ENCODE assay signal across 20 cellular contexts in the genomic region with DNA sequence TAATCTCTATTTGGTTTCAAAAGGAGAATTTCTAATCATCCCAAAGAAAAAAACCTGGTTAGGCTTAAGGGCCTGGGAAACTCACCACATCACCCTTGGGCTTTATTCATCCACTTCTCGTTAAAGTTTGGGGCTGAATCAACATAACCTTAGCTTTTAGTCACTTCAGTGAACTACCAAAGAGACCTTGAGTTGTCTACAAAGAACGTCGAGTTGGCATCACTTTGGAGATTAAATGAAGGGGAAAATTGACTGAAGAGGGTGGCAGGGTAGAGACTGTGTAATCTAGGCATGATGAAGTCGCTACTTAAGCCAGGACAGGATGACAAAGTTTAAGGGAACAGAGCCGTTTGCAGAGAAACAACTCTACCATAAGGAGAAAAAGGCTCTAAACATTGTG.
DNase-seq lines count a peak whose midpoint lies in the region; FAIRE-seq and TF ChIP-seq lines count a peak whose summit lies in the region.
"Had no signal": no experiment of that assay in that cellular context is flagged by ENCODE, and none has a peak within 500 bp of the region (broad histone marks: within the 10 kb centered on the region; RNA-seq: fewer than 3 reads in every experiment).

No MANE protein-coding gene starts in this region.

- no peaks in the 10 kb centered on the region for H3F3A ChIP-seq in GM23248 (ENCODE audit: insufficient read depth)

- no peak for FAIRE-seq in kidney (lab: Jason Lieb, UNC)
- FAIRE-seq: GM12891 had no signal

- intact Hi-C loops in adrenal gland (cut with DNase I): no loop called here
- intact Hi-C loops in kidney (cut with DNase I): no loop called here

- in situ Hi-C loops in GM23248 (cut with MboI): no loop called here

- DNase-seq in GM23248 (peak; percentile 13), adrenal gland (peak in 2 of 7 donors; percentile 19 to 23), glomerular visceral epithelial cell (ENCODE audit: extremely low spot score) (peak; percentile 34), stromal cell of bone marrow (ENCODE audit: low read depth) (peak; percentile 58), kidney (no peak), foreskin fibroblast (no peak), NCI-H2081 (lab: John Stamatoyannopoulos, UW) (no peak), AG20443 (ENCODE audit: low spot score) (no peak)
- DNase-seq: activated B cell treated with CpG ODN at 0.5 μM for 24 hours; CD4-positive, CD25-positive, alpha-beta regulatory T cell; NCI-H2171 treated with DMSO at 0.1 percent for 48 hours; NCI-H526 treated with DMSO at 0.1 percent for 48 hours; stimulated activated CD4-positive, alpha-beta T cell treated with anti-CD3 and anti-CD28 coated beads, Interleukin-4, amount 100 ng/mL, for 4 hours; SW 1271; T1000 had no signal

- H3K4me1 ChIP-seq in GM23248 (ENCODE audit: insufficient read depth) (peaks cover 12% of the 10 kb centered on the region), adrenal gland (replicated peaks in 1 of 2) (peaks cover 12 to 50% of the 10 kb centered on the region in 2 donors), kidney (ENCODE audit: control insufficient read depth in 1 of 2, insufficient read depth in 1 of 2, low read depth in 1 of 2, low read length in 2 of 2) (peaks cover 0 to 2% of the 10 kb centered on the region in 2 donors)
- H3K4me1 ChIP-seq: prostate gland had no signal

- no peak overlapping the region for H3K27ac ChIP-seq in GM23248
- H3K27ac ChIP-seq in adrenal gland: peak overlapping the region in 3 of 5 donors; percentile 21 to 67 (median 61)
- no peak overlapping the region for H3K27ac ChIP-seq in kidney (ENCODE audit: low read depth in 2 of 2, low read length in 2 of 2)
- H3K27ac ChIP-seq: suprapubic skin had no signal

- 56 to 59% methylated on average over 5 of the region's 5 CpGs for WGBS in GM23248 (ENCODE audit: low coverage in 1 of 2, low lambda C conversion rate in 2 of 2, missing lambda C conversion rate in 2 of 2), 2 experiments
- WGBS in adrenal gland, 4 donors: 45 to 54% (median 48%) methylated on average over 5 of the region's 5 CpGs

- TF ChIP-seq CTCF in adrenal gland (IDR thresholded peaks at IDR 0.05) (no peak), kidney (IDR thresholded peaks at IDR 0.05; ENCODE audit: borderline replicate concordance, extremely low read depth, insufficient read depth) (no peak), foreskin fibroblast (IDR thresholded peaks at IDR 0.05; ENCODE audit: low read depth, low read length) (no peak)

- H3K9me3 ChIP-seq in GM23248 (ENCODE audit: low read depth): no peaks in the 10 kb centered on the region
- H3K9me3 ChIP-seq in adrenal gland (replicated peaks in 1 of 3): no peaks in the 10 kb centered on the region
- no peaks in the 10 kb centered on the region for H3K9me3 ChIP-seq in kidney (ENCODE audit: control insufficient read depth in 1 of 2, low read length in 2 of 2)
- H3K9me3 ChIP-seq: prostate gland, suprapubic skin had no signal

- no peaks in the 10 kb centered on the region for H4K20me1 ChIP-seq in GM23248 (ENCODE audit: insufficient read depth)

- H3K79me2 ChIP-seq in GM23248 (ENCODE audit: insufficient read depth): no peaks in the 10 kb centered on the region

- H2AFZ ChIP-seq in GM23248: no peak overlapping the region
- H2AFZ ChIP-seq: GM23338 had no signal

- TF ChIP-seq POLR2A in adrenal gland (IDR thresholded peaks at IDR 0.05): no peak

- H3K4me3 ChIP-seq in GM23248 (no peak overlapping the region), adrenal gland (no peak overlapping the region), kidney (ENCODE audit: low read length in 2 of 2) (no peak overlapping the region), foreskin fibroblast (ENCODE audit: low read depth in 1 of 2, low read length in 2 of 2) (no peak overlapping the region)
- H3K4me3 ChIP-seq: GM23338, lung, prostate gland, suprapubic skin had no signal

- no peaks in the 10 kb centered on the region; the same call in 1 of the 2 replicates for H3K27me3 ChIP-seq in GM23248 (replicated peaks; ENCODE audit: insufficient read depth)
- no peaks in the 10 kb centered on the region for H3K27me3 ChIP-seq in adrenal gland
- H3K27me3 ChIP-seq: suprapubic skin had no signal

- H3K4me2 ChIP-seq in GM23248 (ENCODE audit: unreplicated experiment): no peak overlapping the region
- H3K4me2 ChIP-seq: GM23338 had no signal

- H3K9me2 ChIP-seq in GM23248 (ENCODE audit: insufficient read depth): no peaks in the 10 kb centered on the region

- H3K36me3 ChIP-seq in GM23248 (ENCODE audit: low read depth) (no peaks in the 10 kb centered on the region), adrenal gland (replicated peaks in 1 of 2) (no peaks in the 10 kb centered on the region), kidney (ENCODE audit: control insufficient read depth in 1 of 2, insufficient read depth in 2 of 2, low read length in 2 of 2) (no peaks in the 10 kb centered on the region)
- H3K36me3 ChIP-seq: prostate gland, suprapubic skin had no signal

- no peak overlapping the region for H3K9ac ChIP-seq in GM23248
- no peak overlapping the region for H3K9ac ChIP-seq in kidney (ENCODE audit: low read length in 2 of 2)

Comparison
In these comparisons a context has a peak if more than half of its experiments do, and no peak if none do; other contexts are left out.
1. DNase-seq: peak in GM23248 (single experiment), glomerular visceral epithelial cell (single experiment) and stromal cell of bone marrow (single experiment); none in kidney (single experiment), foreskin fibroblast (0 of 2), NCI-H2081 (0 of 2) and AG20443 (single experiment).
2. H3K27ac ChIP-seq: peak in adrenal gland (3 of 5); none in GM23248 (single experiment) and kidney (0 of 2).